2 cellular contexts compared by ENCODE assay signal in the genomic region with DNA sequence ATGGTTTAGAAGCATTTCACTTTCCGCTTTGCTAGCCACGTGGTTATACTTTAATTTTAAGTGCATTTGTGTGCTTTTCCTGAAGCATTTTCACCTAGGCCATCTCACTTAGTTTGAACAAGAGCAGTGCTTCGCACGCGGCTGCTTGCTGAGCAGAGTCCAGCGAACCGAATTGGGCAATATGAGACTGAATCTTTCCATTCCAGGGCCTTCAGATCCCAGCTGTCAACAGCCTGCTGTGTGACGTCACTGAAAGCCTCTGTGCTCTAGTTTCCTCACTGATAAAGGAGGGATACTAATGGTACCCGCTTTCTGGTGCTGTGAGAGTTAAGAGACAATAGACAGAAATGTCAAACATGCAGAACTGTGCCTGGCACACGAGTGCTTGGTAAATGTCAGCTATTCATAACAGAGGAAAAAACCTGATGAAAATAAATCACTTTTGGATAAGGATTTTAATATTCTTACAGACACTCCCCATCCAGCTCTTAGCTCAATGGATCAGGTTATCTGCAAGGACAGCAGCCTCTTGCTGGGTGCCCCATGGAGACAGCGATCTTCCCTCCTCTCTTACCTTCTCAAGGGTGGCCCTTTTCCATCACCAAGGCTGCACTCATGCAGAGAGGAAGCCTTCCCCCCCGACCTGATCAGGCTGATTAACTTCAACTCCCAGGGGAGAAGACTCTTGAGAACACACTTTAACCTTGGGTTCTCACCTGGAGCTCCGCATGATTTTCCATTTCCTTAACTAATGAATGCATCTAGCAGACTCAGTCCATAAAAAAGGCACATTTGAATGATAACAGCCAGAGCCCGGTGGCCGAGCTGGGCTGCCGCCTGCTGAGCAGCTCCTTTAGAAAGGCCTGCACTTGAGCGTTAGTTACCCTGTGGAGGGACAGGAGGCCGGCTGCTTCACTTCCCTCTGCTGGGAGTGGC.
A peak's percentile ranks its signal among the peaks of the same experiment; 100 is the strongest.
TF ChIP-seq lines count a peak whose summit lies in the region.

No MANE protein-coding gene starts in this region.

TF ChIP-seq in GM23338, 12 proteins besides CTCF, POLR2A, EP300 and RAD21 (continued from another document):
- peak; percentile 72 for TF ChIP-seq ZNF462 (CRISPR knock-in tag; IDR thresholded peaks at IDR 0.05)
- no peak for TF ChIP-seq ZNF114 (CRISPR knock-in tag; IDR thresholded peaks at IDR 0.05)
- TF ChIP-seq, protein P1, sequence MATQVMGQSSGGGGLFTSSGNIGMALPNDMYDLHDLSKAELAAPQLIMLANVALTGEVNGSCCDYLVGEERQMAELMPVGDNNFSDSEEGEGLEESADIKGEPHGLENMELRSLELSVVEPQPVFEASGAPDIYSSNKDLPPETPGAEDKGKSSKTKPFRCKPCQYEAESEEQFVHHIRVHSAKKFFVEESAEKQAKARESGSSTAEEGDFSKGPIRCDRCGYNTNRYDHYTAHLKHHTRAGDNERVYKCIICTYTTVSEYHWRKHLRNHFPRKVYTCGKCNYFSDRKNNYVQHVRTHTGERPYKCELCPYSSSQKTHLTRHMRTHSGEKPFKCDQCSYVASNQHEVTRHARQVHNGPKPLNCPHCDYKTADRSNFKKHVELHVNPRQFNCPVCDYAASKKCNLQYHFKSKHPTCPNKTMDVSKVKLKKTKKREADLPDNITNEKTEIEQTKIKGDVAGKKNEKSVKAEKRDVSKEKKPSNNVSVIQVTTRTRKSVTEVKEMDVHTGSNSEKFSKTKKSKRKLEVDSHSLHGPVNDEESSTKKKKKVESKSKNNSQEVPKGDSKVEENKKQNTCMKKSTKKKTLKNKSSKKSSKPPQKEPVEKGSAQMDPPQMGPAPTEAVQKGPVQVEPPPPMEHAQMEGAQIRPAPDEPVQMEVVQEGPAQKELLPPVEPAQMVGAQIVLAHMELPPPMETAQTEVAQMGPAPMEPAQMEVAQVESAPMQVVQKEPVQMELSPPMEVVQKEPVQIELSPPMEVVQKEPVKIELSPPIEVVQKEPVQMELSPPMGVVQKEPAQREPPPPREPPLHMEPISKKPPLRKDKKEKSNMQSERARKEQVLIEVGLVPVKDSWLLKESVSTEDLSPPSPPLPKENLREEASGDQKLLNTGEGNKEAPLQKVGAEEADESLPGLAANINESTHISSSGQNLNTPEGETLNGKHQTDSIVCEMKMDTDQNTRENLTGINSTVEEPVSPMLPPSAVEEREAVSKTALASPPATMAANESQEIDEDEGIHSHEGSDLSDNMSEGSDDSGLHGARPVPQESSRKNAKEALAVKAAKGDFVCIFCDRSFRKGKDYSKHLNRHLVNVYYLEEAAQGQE (IDR thresholded peaks at IDR 0.05; ENCODE audit: unreplicated experiment): no peak

TF ChIP-seq in WTC11, 78 proteins besides CTCF, POLR2A, EP300 and RAD21 (continued from another document):
- TF ChIP-seq ZMAT4 (CRISPR knock-in tag; IDR thresholded peaks at IDR 0.05): no peak
- no peak for TF ChIP-seq NR1H2 (CRISPR knock-in tag; IDR thresholded peaks at IDR 0.05)
- no peak for TF ChIP-seq NR2C2 (CRISPR knock-in tag; IDR thresholded peaks at IDR 0.05)
- peak; percentile 46 for TF ChIP-seq SP1 (CRISPR knock-in tag; conservative IDR thresholded peaks at IDR 0.05)
- TF ChIP-seq TP53 (CRISPR knock-in tag; IDR thresholded peaks at IDR 0.05): no peak
- TF ChIP-seq, protein P2, sequence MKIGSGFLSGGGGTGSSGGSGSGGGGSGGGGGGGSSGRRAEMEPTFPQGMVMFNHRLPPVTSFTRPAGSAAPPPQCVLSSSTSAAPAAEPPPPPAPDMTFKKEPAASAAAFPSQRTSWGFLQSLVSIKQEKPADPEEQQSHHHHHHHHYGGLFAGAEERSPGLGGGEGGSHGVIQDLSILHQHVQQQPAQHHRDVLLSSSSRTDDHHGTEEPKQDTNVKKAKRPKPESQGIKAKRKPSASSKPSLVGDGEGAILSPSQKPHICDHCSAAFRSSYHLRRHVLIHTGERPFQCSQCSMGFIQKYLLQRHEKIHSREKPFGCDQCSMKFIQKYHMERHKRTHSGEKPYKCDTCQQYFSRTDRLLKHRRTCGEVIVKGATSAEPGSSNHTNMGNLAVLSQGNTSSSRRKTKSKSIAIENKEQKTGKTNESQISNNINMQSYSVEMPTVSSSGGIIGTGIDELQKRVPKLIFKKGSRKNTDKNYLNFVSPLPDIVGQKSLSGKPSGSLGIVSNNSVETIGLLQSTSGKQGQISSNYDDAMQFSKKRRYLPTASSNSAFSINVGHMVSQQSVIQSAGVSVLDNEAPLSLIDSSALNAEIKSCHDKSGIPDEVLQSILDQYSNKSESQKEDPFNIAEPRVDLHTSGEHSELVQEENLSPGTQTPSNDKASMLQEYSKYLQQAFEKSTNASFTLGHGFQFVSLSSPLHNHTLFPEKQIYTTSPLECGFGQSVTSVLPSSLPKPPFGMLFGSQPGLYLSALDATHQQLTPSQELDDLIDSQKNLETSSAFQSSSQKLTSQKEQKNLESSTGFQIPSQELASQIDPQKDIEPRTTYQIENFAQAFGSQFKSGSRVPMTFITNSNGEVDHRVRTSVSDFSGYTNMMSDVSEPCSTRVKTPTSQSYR (CRISPR knock-in tag; IDR thresholded peaks at IDR 0.05): peak; percentile 42; the same call in 1 of the 2 replicates
- peak; percentile 79; the same call in 1 of the 2 replicates for TF ChIP-seq KAT7 (CRISPR knock-in tag; IDR thresholded peaks at IDR 0.05; ENCODE audit: borderline replicate concordance)
- TF ChIP-seq ATF1 (CRISPR knock-in tag; IDR thresholded peaks at IDR 0.05): no peak
- peak; percentile 71; the same call in 1 of the 2 replicates for TF ChIP-seq FOXP4 (CRISPR knock-in tag; IDR thresholded peaks at IDR 0.05)
- no peak for TF ChIP-seq PRRX2 (CRISPR knock-in tag; IDR thresholded peaks at IDR 0.05)
- TF ChIP-seq AFF4 (CRISPR knock-in tag; IDR thresholded peaks at IDR 0.05; ENCODE audit: borderline replicate concordance): no peak
- TF ChIP-seq TEAD4 (CRISPR knock-in tag; IDR thresholded peaks at IDR 0.05): no peak
- TF ChIP-seq SMAD3 (CRISPR knock-in tag; IDR thresholded peaks at IDR 0.05; ENCODE audit: borderline replicate concordance): peak; percentile 62; the same call in 1 of the 2 replicates
- no peak for TF ChIP-seq NFYB (CRISPR knock-in tag; conservative IDR thresholded peaks at IDR 0.05; ENCODE audit: low read depth)
- no peak for TF ChIP-seq JUN (CRISPR knock-in tag; IDR thresholded peaks at IDR 0.05)
- TF ChIP-seq, protein P3, sequence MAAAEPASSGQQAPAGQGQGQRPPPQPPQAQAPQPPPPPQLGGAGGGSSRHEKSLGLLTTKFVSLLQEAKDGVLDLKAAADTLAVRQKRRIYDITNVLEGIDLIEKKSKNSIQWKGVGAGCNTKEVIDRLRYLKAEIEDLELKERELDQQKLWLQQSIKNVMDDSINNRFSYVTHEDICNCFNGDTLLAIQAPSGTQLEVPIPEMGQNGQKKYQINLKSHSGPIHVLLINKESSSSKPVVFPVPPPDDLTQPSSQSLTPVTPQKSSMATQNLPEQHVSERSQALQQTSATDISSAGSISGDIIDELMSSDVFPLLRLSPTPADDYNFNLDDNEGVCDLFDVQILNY (CRISPR knock-in tag; IDR thresholded peaks at IDR 0.05): no peak
- TF ChIP-seq HMGA2 (CRISPR knock-in tag; IDR thresholded peaks at IDR 0.05): no peak
- no peak for TF ChIP-seq RORB (CRISPR knock-in tag; IDR thresholded peaks at IDR 0.05)
- TF ChIP-seq E2F1 (CRISPR knock-in tag; IDR thresholded peaks at IDR 0.05): no peak
- TF ChIP-seq ZNF425 (CRISPR knock-in tag; conservative IDR thresholded peaks at IDR 0.05): no peak
- peak; percentile 92; the same call in 1 of the 2 replicates for TF ChIP-seq ETV6 (CRISPR knock-in tag; IDR thresholded peaks at IDR 0.05)
- peak; percentile 57; the same call in 1 of the 2 replicates for TF ChIP-seq TEAD1 (CRISPR knock-in tag; IDR thresholded peaks at IDR 0.05)
- TF ChIP-seq ZNF423 (CRISPR knock-in tag; IDR thresholded peaks at IDR 0.05): peak; percentile 88; the same call in 1 of the 2 replicates
- no peak for TF ChIP-seq ZNF138 (CRISPR knock-in tag; conservative IDR thresholded peaks at IDR 0.05)
- no peak for TF ChIP-seq PRDM15 (CRISPR knock-in tag; IDR thresholded peaks at IDR 0.05)
